Comparison of ENCODE assay signal across 26 cellular contexts in the genomic region with DNA sequence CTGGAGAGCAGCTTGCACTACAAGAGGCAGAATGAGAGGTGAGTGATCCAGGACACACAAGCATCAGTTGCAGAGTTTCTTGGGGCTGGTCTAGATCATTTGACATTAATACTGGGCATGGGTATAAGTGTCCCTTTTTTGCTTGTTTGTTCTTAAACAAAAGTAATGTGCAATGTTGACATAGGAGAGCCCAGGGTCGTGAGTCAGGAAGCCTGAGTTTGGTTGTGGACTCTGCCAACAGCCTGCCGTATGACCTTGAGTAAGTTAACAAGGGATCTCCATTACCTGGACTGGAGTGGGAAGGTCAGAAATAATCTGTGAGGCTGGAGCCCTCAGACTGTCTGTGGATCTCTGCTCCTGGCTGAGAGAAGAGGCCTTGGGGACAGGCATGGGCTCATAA.
"Had no signal": no experiment of that assay in that cellular context is flagged by ENCODE, and none has a peak within 500 bp of the region (broad histone marks: within the 10 kb centered on the region; RNA-seq: fewer than 3 reads in every experiment).

No MANE protein-coding gene starts in this region.

- H3K4me1 ChIP-seq: left lung, lower lobe of right lung, prostate gland, sigmoid colon, spleen, vagina had no signal

- H3K36me3 ChIP-seq: left lung, lower lobe of right lung, ovary, prostate gland, sigmoid colon, spleen, tibial nerve, vagina had no signal

- H3K9me3 ChIP-seq: left lung, lower lobe of right lung, ovary, prostate gland, sigmoid colon, spleen, tibial nerve, vagina had no signal

- FAIRE-seq: islet of Langerhans, kidney, small intestine had no signal

- ATAC-seq: left colon; left lung; lower lobe of right lung; natural killer cell; right cardiac atrium; stimulated activated effector memory CD8-positive, alpha-beta T cell treated with anti-CD3 and anti-CD28 coated beads, Interleukin-12 subunit alpha, Interleukin-12 subunit beta, amount 100 ng/mL, for 72 hours; stimulated activated naive CD8-positive, alpha-beta T cell treated with anti-CD3 and anti-CD28 coated beads, Interleukin-15, amount 100 ng/mL, for 72 hours had no signal

- DNase-seq: hypothalamus; immature natural killer cell; kidney; left colon; left lung; lower lobe of right lung; mammary epithelial cell; mesenchymal stem cell; naive B cell; natural killer cell; ovary; posterior cingulate gyrus; retina; right cardiac atrium; sigmoid colon; small intestine; spleen; stimulated activated CD4-positive, alpha-beta T cell treated with anti-CD3 and anti-CD28 coated beads, Interleukin-4, amount 100 ng/mL, for 24 hours; stimulated activated naive CD4-positive, alpha-beta T cell treated with Interleukin-2 at 50 U/mL for 16 hours; stimulated activated naive CD8-positive, alpha-beta T cell treated with anti-CD3 and anti-CD28 coated beads, Interleukin-15, amount 100 ng/mL, for 72 hours; substantia nigra had no signal

- H3K27ac ChIP-seq: left lung, lower lobe of right lung, ovary, prostate gland, sigmoid colon, spleen, tibial nerve, vagina had no signal

- H3K4me3 ChIP-seq: left lung, lower lobe of right lung, ovary, prostate gland, sigmoid colon, spleen, tibial nerve, vagina had no signal

- H3K27me3 ChIP-seq: ovary, sigmoid colon, tibial nerve, vagina had no signal
